Comparison of ENCODE assay signal across 1 cellular context in the genomic region with DNA sequence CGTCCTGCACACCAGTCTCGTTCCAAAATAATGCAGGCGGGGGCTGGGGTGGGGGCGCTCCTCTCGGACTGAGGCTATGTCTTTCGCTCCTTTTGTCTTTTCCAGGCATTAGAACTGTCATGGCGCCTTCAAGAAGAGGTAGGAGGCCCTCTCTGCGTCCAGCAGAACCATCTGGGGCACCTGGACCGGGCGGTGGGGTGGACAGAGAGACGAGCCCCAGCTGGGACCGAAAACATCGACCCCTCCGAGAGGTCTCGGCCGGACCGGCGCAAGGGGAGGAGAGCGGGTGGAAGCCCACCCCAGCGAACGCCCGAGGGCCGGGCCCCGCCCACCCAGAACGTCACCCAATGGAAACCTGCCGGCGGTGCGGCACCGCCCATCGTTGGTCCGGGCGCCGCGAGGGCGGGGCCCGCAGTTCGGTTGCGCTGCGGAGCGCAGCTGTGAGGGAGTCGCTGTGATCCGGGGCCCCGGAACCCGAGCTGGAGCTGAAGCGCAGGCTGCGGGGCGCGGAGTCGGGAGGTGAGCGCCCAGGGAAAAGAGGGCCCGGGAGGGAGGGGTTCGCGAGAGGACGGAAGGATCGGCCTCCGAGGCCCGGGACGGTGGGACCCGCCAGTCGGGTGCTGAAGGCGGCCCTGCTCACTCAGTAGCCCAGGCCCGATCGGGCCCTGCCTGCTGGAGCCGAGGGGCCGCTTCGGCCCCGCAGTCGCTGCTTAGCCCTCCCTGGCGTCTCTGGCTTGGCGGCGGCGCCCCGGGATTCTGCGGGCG.
TF ChIP-seq lines count a peak whose summit lies in the region.

TSS of gene NRBP1 (plus strand) at position 419 of the 765 bp plus-strand sequence. CDS start 4,643 bp downstream, outside the sequence.

TF ChIP-seq in WTC11, 78 proteins besides CTCF, POLR2A, EP300 and RAD21 (continued from another document and continues in another):
- TF ChIP-seq, protein P1, sequence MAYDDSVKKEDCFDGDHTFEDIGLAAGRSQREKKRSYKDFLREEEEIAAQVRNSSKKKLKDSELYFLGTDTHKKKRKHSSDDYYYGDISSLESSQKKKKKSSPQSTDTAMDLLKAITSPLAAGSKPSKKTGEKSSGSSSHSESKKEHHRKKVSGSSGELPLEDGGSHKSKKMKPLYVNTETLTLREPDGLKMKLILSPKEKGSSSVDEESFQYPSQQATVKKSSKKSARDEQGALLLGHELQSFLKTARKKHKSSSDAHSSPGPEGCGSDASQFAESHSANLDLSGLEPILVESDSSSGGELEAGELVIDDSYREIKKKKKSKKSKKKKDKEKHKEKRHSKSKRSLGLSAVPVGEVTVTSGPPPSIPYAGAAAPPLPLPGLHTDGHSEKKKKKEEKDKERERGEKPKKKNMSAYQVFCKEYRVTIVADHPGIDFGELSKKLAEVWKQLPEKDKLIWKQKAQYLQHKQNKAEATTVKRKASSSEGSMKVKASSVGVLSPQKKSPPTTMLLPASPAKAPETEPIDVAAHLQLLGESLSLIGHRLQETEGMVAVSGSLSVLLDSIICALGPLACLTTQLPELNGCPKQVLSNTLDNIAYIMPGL (CRISPR knock-in tag; IDR thresholded peaks at IDR 0.05), result peak; percentile 85; the same call in 1 of the 2 replicates
- no peak for TF ChIP-seq ERG (CRISPR knock-in tag; IDR thresholded peaks at IDR 0.05)
- no peak for TF ChIP-seq RELA (CRISPR knock-in tag; IDR thresholded peaks at IDR 0.05; ENCODE audit: borderline replicate concordance)
- peak; percentile 70 for TF ChIP-seq NFYB (CRISPR knock-in tag; conservative IDR thresholded peaks at IDR 0.05; ENCODE audit: low read depth)
- TF ChIP-seq ZBTB43 (CRISPR knock-in tag; IDR thresholded peaks at IDR 0.05), result no peak; the same call in 1 of the 2 replicates
- no peak for TF ChIP-seq SOX15 (CRISPR knock-in tag; IDR thresholded peaks at IDR 0.05)
- peak; percentile 53; the same call in 1 of the 2 replicates for TF ChIP-seq AFF4 (CRISPR knock-in tag; IDR thresholded peaks at IDR 0.05; ENCODE audit: borderline replicate concordance)
- no peak for TF ChIP-seq KAT7 (CRISPR knock-in tag; IDR thresholded peaks at IDR 0.05; ENCODE audit: borderline replicate concordance)
- TF ChIP-seq FOXK1 (CRISPR knock-in tag; IDR thresholded peaks at IDR 0.05), result peak; percentile 83
- TF ChIP-seq, protein P2, sequence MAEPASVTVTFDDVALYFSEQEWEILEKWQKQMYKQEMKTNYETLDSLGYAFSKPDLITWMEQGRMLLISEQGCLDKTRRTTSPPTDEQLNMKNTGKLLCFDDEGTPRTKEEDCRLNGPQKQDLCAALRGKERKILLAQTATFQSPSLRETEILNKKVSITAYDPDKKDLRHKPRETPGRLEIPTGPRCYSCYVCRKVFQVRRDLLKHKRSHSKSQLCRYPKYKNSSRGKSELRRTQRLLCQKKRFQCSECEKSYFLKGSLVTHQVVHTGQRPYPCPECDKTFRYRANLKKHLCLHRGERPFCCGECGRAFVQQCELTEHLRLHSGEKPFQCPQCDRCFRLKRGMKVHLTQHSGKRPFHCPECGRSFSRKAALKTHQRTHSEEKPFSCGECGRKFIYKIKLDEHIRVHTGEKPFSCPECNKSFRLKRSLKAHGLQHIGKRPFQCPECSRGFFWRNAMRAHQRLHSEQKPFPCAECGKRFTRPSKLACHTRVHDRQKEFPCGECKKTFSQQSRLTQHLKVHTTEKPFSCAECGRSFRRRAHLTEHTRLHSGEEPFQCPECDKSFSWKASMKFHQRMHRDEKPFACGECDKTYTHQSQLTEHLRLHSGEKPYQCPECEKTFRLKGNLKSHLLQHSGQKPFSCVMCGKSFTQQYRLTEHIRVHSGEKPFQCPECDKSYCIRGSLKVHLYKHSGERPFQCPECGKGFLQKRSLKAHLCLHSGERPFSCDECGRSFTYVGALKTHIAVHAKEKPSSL (CRISPR knock-in tag; conservative IDR thresholded peaks at IDR 0.05), result no peak
- TF ChIP-seq ZNF671 (CRISPR knock-in tag; IDR thresholded peaks at IDR 0.05), result no peak
- TF ChIP-seq NR1H2 (CRISPR knock-in tag; IDR thresholded peaks at IDR 0.05), result no peak
- no peak for TF ChIP-seq NR2C2 (CRISPR knock-in tag; IDR thresholded peaks at IDR 0.05)
- no peak for TF ChIP-seq ESRRA (CRISPR knock-in tag; IDR thresholded peaks at IDR 0.05; ENCODE audit: borderline replicate concordance)
- TF ChIP-seq, protein P3, sequence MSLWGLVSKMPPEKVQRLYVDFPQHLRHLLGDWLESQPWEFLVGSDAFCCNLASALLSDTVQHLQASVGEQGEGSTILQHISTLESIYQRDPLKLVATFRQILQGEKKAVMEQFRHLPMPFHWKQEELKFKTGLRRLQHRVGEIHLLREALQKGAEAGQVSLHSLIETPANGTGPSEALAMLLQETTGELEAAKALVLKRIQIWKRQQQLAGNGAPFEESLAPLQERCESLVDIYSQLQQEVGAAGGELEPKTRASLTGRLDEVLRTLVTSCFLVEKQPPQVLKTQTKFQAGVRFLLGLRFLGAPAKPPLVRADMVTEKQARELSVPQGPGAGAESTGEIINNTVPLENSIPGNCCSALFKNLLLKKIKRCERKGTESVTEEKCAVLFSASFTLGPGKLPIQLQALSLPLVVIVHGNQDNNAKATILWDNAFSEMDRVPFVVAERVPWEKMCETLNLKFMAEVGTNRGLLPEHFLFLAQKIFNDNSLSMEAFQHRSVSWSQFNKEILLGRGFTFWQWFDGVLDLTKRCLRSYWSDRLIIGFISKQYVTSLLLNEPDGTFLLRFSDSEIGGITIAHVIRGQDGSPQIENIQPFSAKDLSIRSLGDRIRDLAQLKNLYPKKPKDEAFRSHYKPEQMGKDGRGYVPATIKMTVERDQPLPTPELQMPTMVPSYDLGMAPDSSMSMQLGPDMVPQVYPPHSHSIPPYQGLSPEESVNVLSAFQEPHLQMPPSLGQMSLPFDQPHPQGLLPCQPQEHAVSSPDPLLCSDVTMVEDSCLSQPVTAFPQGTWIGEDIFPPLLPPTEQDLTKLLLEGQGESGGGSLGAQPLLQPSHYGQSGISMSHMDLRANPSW (CRISPR knock-in tag; conservative IDR thresholded peaks at IDR 0.05; ENCODE audit: low read depth), result no peak
- TF ChIP-seq JAZF1 (CRISPR knock-in tag; IDR thresholded peaks at IDR 0.05), result no peak
- peak; percentile 61 for TF ChIP-seq ETV6 (CRISPR knock-in tag; IDR thresholded peaks at IDR 0.05)
- TF ChIP-seq ZNF317 (CRISPR knock-in tag; IDR thresholded peaks at IDR 0.05; ENCODE audit: borderline replicate concordance, low read depth), result no peak
- TF ChIP-seq NFATC4 (CRISPR knock-in tag; IDR thresholded peaks at IDR 0.05), result no peak
- TF ChIP-seq, protein P4, sequence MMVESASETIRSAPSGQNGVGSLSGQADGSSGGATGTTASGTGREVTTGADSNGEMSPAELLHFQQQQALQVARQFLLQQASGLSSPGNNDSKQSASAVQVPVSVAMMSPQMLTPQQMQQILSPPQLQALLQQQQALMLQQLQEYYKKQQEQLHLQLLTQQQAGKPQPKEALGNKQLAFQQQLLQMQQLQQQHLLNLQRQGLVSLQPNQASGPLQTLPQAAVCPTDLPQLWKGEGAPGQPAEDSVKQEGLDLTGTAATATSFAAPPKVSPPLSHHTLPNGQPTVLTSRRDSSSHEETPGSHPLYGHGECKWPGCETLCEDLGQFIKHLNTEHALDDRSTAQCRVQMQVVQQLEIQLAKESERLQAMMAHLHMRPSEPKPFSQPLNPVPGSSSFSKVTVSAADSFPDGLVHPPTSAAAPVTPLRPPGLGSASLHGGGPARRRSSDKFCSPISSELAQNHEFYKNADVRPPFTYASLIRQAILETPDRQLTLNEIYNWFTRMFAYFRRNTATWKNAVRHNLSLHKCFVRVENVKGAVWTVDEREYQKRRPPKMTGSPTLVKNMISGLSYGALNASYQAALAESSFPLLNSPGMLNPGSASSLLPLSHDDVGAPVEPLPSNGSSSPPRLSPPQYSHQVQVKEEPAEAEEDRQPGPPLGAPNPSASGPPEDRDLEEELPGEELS (CRISPR knock-in tag; IDR thresholded peaks at IDR 0.05), result peak; percentile 56
- peak; percentile 46; the same call in 1 of the 2 replicates for TF ChIP-seq FOXP1 (CRISPR knock-in tag; IDR thresholded peaks at IDR 0.05; ENCODE audit: borderline replicate concordance)
- TF ChIP-seq NR3C1 (CRISPR knock-in tag; conservative IDR thresholded peaks at IDR 0.05; ENCODE audit: low read depth), result no peak
- no peak for TF ChIP-seq IRF2 (CRISPR knock-in tag; IDR thresholded peaks at IDR 0.05; ENCODE audit: borderline replicate concordance, low read depth)
- TF ChIP-seq ZNF263 (CRISPR knock-in tag; IDR thresholded peaks at IDR 0.05; ENCODE audit: low read depth), result no peak
- TF ChIP-seq, protein P5, sequence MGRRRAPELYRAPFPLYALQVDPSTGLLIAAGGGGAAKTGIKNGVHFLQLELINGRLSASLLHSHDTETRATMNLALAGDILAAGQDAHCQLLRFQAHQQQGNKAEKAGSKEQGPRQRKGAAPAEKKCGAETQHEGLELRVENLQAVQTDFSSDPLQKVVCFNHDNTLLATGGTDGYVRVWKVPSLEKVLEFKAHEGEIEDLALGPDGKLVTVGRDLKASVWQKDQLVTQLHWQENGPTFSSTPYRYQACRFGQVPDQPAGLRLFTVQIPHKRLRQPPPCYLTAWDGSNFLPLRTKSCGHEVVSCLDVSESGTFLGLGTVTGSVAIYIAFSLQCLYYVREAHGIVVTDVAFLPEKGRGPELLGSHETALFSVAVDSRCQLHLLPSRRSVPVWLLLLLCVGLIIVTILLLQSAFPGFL (CRISPR knock-in tag; IDR thresholded peaks at IDR 0.05; ENCODE audit: borderline replicate concordance), result no peak
- TF ChIP-seq, protein P6, sequence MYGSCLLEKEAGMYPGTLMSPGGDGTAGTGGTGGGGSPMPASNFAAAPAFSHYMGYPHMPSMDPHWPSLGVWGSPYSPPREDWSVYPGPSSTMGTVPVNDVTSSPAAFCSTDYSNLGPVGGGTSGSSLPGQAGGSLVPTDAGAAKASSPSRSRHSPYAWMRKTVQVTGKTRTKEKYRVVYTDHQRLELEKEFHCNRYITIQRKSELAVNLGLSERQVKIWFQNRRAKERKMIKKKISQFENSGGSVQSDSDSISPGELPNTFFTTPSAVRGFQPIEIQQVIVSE (CRISPR knock-in tag; IDR thresholded peaks at IDR 0.05; ENCODE audit: borderline replicate concordance), result no peak
- no peak for TF ChIP-seq ATF1 (CRISPR knock-in tag; IDR thresholded peaks at IDR 0.05)
- no peak for TF ChIP-seq OVOL2 (CRISPR knock-in tag; IDR thresholded peaks at IDR 0.05; ENCODE audit: borderline replicate concordance)
- TF ChIP-seq, protein P7, sequence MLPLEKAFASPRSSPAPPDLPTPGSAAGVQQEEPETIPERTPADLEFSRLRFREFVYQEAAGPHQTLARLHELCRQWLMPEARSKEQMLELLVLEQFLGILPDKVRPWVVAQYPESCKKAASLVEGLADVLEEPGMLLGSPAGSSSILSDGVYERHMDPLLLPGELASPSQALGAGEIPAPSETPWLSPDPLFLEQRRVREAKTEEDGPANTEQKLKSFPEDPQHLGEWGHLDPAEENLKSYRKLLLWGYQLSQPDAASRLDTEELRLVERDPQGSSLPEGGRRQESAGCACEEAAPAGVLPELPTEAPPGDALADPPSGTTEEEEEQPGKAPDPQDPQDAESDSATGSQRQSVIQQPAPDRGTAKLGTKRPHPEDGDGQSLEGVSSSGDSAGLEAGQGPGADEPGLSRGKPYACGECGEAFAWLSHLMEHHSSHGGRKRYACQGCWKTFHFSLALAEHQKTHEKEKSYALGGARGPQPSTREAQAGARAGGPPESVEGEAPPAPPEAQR (CRISPR knock-in tag; IDR thresholded peaks at IDR 0.05), result no peak
